ENCODE assay signal across 2 cellular contexts in genomic region chr16:49962566-49962965, GRCh38.
DNase-seq lines count a peak whose midpoint lies in the region.
"Not testable (repeated sequence)": the region's sequence is repeated elsewhere in the genome, so short reads cannot be mapped to it uniquely, and the experiment has no call there.

No MANE protein-coding gene starts in this region.

- H3K4me3 ChIP-seq in trophoblast cell (ENCODE audit: low read depth, low read length) = not testable (repeated sequence)

- H4K91ac ChIP-seq in trophoblast cell (ENCODE audit: low read depth, low read length) = not testable (repeated sequence)

- not testable (repeated sequence) for H3K18ac ChIP-seq in trophoblast cell (ENCODE audit: low read length)

- not testable (repeated sequence) for H3K36me3 ChIP-seq in trophoblast cell (ENCODE audit: control insufficient read depth in 1 of 2, insufficient read depth in 2 of 2, low read length in 2 of 2)

- not testable (repeated sequence) for H3K4me2 ChIP-seq in trophoblast cell (ENCODE audit: low read length)

- H4K12ac ChIP-seq in trophoblast cell (ENCODE audit: low read depth, low read length) = not testable (repeated sequence)

- intact Hi-C loops in posterior vena cava (cut with DNase I) = not testable (repeated sequence)

- not testable (repeated sequence) for H2AK5ac ChIP-seq in trophoblast cell (ENCODE audit: low read length)

- not testable (repeated sequence) for H4K8ac ChIP-seq in trophoblast cell (ENCODE audit: low read depth, low read length)

- H2BK120ac ChIP-seq in trophoblast cell (ENCODE audit: insufficient read depth, low read length, poor library complexity) = not testable (repeated sequence)

- not testable (repeated sequence) for H3K27me3 ChIP-seq in trophoblast cell (ENCODE audit: insufficient read depth, low read length)

- peak; percentile 65 to 89 for DNase-seq in trophoblast cell
- peak; percentile 37 for DNase-seq in posterior vena cava (ENCODE audit: low spot score)

- not testable (repeated sequence) for H3K9me3 ChIP-seq in trophoblast cell (ENCODE audit: insufficient read depth, low read depth, low read length)

- not testable (repeated sequence) for H3K27ac ChIP-seq in trophoblast cell (ENCODE audit: low read depth, low read length)

- not testable (repeated sequence) for H2BK5ac ChIP-seq in trophoblast cell (ENCODE audit: low read depth, low read length, poor library complexity)

- H3K4ac ChIP-seq in trophoblast cell (ENCODE audit: low read depth, low read length) = not testable (repeated sequence)

- not testable (repeated sequence) for H2BK12ac ChIP-seq in trophoblast cell (ENCODE audit: low read length)

- no CpG with 5 or more reads among the region's 6 CpGs for WGBS in trophoblast cell (ENCODE audit: extremely low coverage, insufficient coverage, insufficient read length)

- not testable (repeated sequence) for H3K4me1 ChIP-seq in trophoblast cell (ENCODE audit: control insufficient read depth in 1 of 2, insufficient read depth in 2 of 2, low read length in 2 of 2)

- not testable (repeated sequence) for H3K9ac ChIP-seq in trophoblast cell (ENCODE audit: low read length)

- not testable (repeated sequence) for H3K79me1 ChIP-seq in trophoblast cell (ENCODE audit: low read length)

- H3K23ac ChIP-seq in trophoblast cell (ENCODE audit: low read length) = not testable (repeated sequence)

- not testable (repeated sequence) for H2AFZ ChIP-seq in trophoblast cell (ENCODE audit: insufficient read depth, low read length, poor library complexity)

- H3K79me2 ChIP-seq in trophoblast cell (ENCODE audit: control insufficient read depth, insufficient read depth, low read length, poor library complexity) = not testable (repeated sequence)

- not testable (repeated sequence) for H3K14ac ChIP-seq in trophoblast cell (ENCODE audit: low read length)
